1 cellular context compared by ENCODE assay signal in the genomic region with DNA sequence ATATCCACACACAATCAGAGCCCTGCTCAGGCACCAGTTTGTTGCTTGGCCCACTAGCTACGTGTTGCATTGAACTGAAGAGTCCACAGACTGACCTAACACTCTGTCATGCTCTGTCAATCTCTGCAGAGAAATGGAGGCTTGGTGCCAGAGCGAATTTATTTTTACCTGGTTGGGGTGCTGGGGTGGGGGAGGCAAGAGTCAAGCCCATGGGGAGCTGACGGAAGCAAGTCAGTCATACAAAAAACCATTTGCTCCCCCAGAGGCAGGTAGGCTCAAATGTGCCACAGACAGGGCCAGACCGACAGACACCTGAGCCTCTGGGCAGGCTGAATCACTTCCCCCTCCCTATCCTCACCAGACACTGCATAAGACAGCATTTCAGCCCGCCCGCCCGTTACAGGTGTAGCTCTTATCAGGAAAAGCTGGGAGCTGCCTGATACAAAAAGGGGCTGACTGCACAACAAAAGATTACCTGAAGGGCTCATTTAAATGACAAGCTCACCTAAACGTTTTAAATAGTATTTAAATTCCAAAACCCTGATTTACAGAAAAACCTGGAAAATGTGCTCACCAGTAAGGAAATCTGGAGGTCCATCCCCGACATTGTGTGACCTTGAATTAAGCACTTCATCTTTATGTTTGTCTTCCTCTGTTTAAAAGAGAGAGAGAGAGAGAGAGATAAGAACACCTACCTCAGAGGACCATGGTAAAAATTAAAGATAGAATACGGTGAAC.
TF ChIP-seq lines count a peak whose summit lies in the region.

No MANE protein-coding gene starts in this region.

TF ChIP-seq in K562, 482 proteins besides CTCF, POLR2A, EP300 and RAD21 (continued from another document and continues in another):
- TF ChIP-seq, protein P1, sequence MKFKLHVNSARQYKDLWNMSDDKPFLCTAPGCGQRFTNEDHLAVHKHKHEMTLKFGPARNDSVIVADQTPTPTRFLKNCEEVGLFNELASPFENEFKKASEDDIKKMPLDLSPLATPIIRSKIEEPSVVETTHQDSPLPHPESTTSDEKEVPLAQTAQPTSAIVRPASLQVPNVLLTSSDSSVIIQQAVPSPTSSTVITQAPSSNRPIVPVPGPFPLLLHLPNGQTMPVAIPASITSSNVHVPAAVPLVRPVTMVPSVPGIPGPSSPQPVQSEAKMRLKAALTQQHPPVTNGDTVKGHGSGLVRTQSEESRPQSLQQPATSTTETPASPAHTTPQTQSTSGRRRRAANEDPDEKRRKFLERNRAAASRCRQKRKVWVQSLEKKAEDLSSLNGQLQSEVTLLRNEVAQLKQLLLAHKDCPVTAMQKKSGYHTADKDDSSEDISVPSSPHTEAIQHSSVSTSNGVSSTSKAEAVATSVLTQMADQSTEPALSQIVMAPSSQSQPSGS (CRISPR knock-in tag; IDR thresholded peaks at IDR 0.05), result no peak
- TF ChIP-seq, protein P2, sequence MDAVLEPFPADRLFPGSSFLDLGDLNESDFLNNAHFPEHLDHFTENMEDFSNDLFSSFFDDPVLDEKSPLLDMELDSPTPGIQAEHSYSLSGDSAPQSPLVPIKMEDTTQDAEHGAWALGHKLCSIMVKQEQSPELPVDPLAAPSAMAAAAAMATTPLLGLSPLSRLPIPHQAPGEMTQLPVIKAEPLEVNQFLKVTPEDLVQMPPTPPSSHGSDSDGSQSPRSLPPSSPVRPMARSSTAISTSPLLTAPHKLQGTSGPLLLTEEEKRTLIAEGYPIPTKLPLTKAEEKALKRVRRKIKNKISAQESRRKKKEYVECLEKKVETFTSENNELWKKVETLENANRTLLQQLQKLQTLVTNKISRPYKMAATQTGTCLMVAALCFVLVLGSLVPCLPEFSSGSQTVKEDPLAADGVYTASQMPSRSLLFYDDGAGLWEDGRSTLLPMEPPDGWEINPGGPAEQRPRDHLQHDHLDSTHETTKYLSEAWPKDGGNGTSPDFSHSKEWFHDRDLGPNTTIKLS (IDR thresholded peaks at IDR 0.05; ENCODE audit: borderline replicate concordance, low read depth), result no peak
- peak; percentile 35; the same call in 1 of the 2 replicates for TF ChIP-seq HDAC2 (IDR thresholded peaks at IDR 0.05)
- no peak for TF ChIP-seq U2AF1 (optimal IDR thresholded peaks at IDR 0.05; ENCODE audit: low read depth, low read length)
- TF ChIP-seq, protein P3, sequence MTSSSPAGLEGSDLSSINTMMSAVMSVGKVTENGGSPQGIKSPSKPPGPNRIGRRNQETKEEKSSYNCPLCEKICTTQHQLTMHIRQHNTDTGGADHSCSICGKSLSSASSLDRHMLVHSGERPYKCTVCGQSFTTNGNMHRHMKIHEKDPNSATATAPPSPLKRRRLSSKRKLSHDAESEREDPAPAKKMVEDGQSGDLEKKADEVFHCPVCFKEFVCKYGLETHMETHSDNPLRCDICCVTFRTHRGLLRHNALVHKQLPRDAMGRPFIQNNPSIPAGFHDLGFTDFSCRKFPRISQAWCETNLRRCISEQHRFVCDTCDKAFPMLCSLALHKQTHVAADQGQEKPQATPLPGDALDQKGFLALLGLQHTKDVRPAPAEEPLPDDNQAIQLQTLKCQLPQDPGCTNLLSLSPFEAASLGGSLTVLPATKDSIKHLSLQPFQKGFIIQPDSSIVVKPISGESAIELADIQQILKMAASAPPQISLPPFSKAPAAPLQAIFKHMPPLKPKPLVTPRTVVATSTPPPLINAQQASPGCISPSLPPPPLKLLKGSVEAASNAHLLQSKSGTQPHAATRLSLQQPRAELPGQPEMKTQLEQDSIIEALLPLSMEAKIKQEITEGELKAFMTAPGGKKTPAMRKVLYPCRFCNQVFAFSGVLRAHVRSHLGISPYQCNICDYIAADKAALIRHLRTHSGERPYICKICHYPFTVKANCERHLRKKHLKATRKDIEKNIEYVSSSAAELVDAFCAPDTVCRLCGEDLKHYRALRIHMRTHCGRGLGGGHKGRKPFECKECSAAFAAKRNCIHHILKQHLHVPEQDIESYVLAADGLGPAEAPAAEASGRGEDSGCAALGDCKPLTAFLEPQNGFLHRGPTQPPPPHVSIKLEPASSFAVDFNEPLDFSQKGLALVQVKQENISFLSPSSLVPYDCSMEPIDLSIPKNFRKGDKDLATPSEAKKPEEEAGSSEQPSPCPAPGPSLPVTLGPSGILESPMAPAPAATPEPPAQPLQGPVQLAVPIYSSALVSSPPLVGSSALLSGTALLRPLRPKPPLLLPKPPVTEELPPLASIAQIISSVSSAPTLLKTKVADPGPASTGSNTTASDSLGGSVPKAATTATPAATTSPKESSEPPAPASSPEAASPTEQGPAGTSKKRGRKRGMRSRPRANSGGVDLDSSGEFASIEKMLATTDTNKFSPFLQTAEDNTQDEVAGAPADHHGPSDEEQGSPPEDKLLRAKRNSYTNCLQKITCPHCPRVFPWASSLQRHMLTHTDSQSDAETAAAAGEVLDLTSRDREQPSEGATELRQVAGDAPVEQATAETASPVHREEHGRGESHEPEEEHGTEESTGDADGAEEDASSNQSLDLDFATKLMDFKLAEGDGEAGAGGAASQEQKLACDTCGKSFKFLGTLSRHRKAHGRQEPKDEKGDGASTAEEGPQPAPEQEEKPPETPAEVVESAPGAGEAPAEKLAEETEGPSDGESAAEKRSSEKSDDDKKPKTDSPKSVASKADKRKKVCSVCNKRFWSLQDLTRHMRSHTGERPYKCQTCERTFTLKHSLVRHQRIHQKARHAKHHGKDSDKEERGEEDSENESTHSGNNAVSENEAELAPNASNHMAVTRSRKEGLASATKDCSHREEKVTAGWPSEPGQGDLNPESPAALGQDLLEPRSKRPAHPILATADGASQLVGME (CRISPR knock-in tag; IDR thresholded peaks at IDR 0.05), result no peak
- TF ChIP-seq, protein P4, sequence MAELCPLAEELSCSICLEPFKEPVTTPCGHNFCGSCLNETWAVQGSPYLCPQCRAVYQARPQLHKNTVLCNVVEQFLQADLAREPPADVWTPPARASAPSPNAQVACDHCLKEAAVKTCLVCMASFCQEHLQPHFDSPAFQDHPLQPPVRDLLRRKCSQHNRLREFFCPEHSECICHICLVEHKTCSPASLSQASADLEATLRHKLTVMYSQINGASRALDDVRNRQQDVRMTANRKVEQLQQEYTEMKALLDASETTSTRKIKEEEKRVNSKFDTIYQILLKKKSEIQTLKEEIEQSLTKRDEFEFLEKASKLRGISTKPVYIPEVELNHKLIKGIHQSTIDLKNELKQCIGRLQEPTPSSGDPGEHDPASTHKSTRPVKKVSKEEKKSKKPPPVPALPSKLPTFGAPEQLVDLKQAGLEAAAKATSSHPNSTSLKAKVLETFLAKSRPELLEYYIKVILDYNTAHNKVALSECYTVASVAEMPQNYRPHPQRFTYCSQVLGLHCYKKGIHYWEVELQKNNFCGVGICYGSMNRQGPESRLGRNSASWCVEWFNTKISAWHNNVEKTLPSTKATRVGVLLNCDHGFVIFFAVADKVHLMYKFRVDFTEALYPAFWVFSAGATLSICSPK (IDR thresholded peaks at IDR 0.05; ENCODE audit: borderline replicate concordance), result no peak
- peak; percentile 61 for TF ChIP-seq STAT5A (IDR thresholded peaks at IDR 0.05; ENCODE audit: borderline replicate concordance, low read length)
- peak; percentile 72 for TF ChIP-seq SMARCE1 (IDR thresholded peaks at IDR 0.05)
- no peak for TF ChIP-seq POU5F1 (IDR thresholded peaks at IDR 0.05; ENCODE audit: borderline replicate concordance, low read depth, low read length, partially characterized antibody)
- TF ChIP-seq, protein P5, sequence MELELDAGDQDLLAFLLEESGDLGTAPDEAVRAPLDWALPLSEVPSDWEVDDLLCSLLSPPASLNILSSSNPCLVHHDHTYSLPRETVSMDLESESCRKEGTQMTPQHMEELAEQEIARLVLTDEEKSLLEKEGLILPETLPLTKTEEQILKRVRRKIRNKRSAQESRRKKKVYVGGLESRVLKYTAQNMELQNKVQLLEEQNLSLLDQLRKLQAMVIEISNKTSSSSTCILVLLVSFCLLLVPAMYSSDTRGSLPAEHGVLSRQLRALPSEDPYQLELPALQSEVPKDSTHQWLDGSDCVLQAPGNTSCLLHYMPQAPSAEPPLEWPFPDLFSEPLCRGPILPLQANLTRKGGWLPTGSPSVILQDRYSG (tag; conservative IDR thresholded peaks at IDR 0.05; ENCODE audit: low read depth), result no peak
- TF ChIP-seq KLF16 (IDR thresholded peaks at IDR 0.05), result peak; percentile 54; the same call in 1 of the 2 replicates
- TF ChIP-seq ZNF57 (CRISPR knock-in tag; IDR thresholded peaks at IDR 0.05), result no peak
- no peak for TF ChIP-seq PTTG1 (tag; IDR thresholded peaks at IDR 0.05; ENCODE audit: low read depth)
- no peak for TF ChIP-seq ZBTB17 (CRISPR knock-in tag; IDR thresholded peaks at IDR 0.05)
- TF ChIP-seq NFIX (CRISPR knock-in tag; IDR thresholded peaks at IDR 0.05; ENCODE audit: low read depth), result no peak
- no peak for TF ChIP-seq ZNF589 (CRISPR knock-in tag; IDR thresholded peaks at IDR 0.05; ENCODE audit: low read depth)
- TF ChIP-seq FOXJ2 (tag; IDR thresholded peaks at IDR 0.05), result no peak
- TF ChIP-seq, protein P6, sequence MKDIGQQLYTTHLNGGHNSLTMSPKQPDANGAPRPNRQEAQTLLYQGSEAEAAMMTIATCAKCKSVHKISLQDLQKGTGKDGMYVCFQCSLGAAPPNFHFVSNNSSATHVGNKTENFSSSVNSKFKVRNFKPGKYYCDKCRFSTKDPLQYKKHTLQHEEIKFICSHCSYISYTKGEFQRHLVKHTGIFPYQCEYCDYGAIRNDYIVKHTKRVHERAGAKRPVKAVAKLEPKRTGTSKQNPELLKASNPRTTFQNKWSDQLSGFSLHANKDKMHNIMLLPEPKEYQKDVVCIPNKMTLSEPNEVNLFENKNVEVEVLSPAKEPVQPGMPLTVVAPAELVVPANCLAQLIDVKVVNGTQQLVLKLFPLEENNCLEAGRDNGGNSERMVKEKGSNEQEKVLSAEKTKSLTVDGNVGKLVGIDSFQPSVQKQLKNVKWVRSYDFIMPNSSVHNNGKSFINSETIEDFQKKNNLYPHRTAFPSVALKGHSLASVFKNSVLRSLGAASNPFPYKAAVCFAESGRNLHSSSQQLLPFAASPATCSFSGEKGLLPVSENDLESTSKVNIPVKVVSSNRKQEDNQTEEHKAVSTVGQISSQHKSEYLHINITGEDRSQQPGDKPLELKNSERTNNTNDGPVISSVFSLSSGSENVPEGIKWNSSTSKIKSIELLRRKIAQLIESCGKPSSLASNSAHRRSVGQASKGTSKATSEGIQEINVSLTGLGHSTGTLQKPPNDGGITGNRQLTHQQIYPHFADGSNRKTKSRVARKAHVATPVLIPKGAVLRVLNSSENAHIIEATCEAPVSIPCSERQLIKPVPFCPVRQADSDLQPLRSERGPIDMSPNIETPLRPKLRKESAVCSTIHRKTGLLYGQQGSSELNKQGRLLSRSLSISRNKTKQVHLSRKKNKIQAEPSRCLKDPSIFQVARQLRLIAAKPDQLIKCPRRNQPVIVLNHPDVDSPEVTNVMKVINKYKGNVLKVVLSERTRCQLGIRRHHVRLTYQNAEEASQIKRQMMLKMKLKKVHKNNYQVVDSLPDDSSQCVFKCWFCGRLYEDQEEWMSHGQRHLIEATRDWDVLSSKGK (CRISPR knock-in tag; IDR thresholded peaks at IDR 0.05), result no peak
- no peak for TF ChIP-seq POLR3G (IDR thresholded peaks at IDR 0.05; ENCODE audit: extremely low read depth, insufficient read length, insufficient replicate concordance)
- TF ChIP-seq BHLHE40 (IDR thresholded peaks at IDR 0.05; ENCODE audit: low read length), result peak; percentile 38; the same call in 1 of the 2 replicates
- TF ChIP-seq ZKSCAN3 (CRISPR knock-in tag; IDR thresholded peaks at IDR 0.05), result 0 out of 2 replicates have a peak, but pooled peaks have one; percentile 19
- TF ChIP-seq FOXK1 (CRISPR knock-in tag; IDR thresholded peaks at IDR 0.05; ENCODE audit: borderline replicate concordance), result no peak
- TF ChIP-seq CHD2 (IDR thresholded peaks at IDR 0.05; ENCODE audit: low read depth, low read length), result no peak
- TF ChIP-seq, protein P7, sequence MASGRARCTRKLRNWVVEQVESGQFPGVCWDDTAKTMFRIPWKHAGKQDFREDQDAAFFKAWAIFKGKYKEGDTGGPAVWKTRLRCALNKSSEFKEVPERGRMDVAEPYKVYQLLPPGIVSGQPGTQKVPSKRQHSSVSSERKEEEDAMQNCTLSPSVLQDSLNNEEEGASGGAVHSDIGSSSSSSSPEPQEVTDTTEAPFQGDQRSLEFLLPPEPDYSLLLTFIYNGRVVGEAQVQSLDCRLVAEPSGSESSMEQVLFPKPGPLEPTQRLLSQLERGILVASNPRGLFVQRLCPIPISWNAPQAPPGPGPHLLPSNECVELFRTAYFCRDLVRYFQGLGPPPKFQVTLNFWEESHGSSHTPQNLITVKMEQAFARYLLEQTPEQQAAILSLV (tag; IDR thresholded peaks at IDR 0.05), result no peak
- TF ChIP-seq, protein P8, sequence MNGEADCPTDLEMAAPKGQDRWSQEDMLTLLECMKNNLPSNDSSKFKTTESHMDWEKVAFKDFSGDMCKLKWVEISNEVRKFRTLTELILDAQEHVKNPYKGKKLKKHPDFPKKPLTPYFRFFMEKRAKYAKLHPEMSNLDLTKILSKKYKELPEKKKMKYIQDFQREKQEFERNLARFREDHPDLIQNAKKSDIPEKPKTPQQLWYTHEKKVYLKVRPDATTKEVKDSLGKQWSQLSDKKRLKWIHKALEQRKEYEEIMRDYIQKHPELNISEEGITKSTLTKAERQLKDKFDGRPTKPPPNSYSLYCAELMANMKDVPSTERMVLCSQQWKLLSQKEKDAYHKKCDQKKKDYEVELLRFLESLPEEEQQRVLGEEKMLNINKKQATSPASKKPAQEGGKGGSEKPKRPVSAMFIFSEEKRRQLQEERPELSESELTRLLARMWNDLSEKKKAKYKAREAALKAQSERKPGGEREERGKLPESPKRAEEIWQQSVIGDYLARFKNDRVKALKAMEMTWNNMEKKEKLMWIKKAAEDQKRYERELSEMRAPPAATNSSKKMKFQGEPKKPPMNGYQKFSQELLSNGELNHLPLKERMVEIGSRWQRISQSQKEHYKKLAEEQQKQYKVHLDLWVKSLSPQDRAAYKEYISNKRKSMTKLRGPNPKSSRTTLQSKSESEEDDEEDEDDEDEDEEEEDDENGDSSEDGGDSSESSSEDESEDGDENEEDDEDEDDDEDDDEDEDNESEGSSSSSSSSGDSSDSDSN (IDR thresholded peaks at IDR 0.05; ENCODE audit: borderline replicate concordance in 1 of 2, low read depth in 2 of 2, low read length in 2 of 2), result no peak
- TF ChIP-seq CBFA2T2 (conservative IDR thresholded peaks at IDR 0.05), result peak; percentile 89
- TF ChIP-seq, protein P9, sequence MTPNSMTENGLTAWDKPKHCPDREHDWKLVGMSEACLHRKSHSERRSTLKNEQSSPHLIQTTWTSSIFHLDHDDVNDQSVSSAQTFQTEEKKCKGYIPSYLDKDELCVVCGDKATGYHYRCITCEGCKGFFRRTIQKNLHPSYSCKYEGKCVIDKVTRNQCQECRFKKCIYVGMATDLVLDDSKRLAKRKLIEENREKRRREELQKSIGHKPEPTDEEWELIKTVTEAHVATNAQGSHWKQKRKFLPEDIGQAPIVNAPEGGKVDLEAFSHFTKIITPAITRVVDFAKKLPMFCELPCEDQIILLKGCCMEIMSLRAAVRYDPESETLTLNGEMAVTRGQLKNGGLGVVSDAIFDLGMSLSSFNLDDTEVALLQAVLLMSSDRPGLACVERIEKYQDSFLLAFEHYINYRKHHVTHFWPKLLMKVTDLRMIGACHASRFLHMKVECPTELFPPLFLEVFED (CRISPR knock-in tag; conservative IDR thresholded peaks at IDR 0.05), result no peak
- peak in 1 of 2 experiments; percentile 44; a peak in 1 of 4 replicates for TF ChIP-seq TRIM24 (IDR thresholded peaks at IDR 0.05)
- TF ChIP-seq HLTF (IDR thresholded peaks at IDR 0.05), result no peak
- no peak for TF ChIP-seq EZH2 (IDR thresholded peaks at IDR 0.05; ENCODE audit: borderline replicate concordance, low read depth, low read length)
- TF ChIP-seq ESRRB (CRISPR knock-in tag; IDR thresholded peaks at IDR 0.05; ENCODE audit: borderline replicate concordance), result no peak
- TF ChIP-seq ELF1 (tag; IDR thresholded peaks at IDR 0.05), result no peak
- no peak; the same call in 1 of the 2 replicates for TF ChIP-seq ZNF23 (CRISPR knock-in tag; IDR thresholded peaks at IDR 0.05)
- TF ChIP-seq NFIC (IDR thresholded peaks at IDR 0.05), result peak; percentile 58
- no peak for TF ChIP-seq ZNF121 (CRISPR knock-in tag; conservative IDR thresholded peaks at IDR 0.05)
